ENCODE assay signal across 16 cellular contexts in the genomic region with DNA sequence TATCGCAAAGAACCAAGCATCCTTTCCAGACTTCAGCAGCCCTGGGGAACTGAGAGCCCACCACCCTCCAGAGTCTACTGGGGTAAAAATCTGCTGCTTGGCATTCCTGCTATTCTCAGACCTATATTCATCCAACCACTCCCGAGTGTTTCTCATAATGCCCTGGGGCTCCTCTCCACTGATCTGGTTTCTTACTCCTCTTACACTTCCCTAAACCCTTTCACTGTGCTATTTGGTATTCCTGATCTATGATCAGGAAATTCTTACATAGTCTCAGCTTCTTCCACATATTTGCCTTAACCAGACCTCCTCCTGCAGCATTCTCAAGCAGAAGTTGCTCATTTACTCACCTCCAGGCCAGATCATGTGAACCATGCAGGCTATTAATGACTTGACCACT.
DNase-seq lines count a peak whose midpoint lies in the region; TF ChIP-seq lines count a peak whose summit lies in the region.
"Had no signal": no experiment of that assay in that cellular context is flagged by ENCODE, and none has a peak within 500 bp of the region (broad histone marks: within the 10 kb centered on the region; RNA-seq: fewer than 3 reads in every experiment).

No MANE protein-coding gene starts in this region.

- no peak for TF ChIP-seq CTCF in ovary (IDR thresholded peaks at IDR 0.05)

- no peak overlapping the region for H2BK15ac ChIP-seq in mesenchymal stem cell (ENCODE audit: low read depth, poor library complexity, severe bottlenecking)

- intact Hi-C loops in ovary (cut with DNase I) = no loop called here

- H4K8ac ChIP-seq in trophoblast cell (ENCODE audit: low read depth, low read length) = no peak overlapping the region
- no peak overlapping the region for H4K8ac ChIP-seq in mesenchymal stem cell (ENCODE audit: low read length)

- H4K91ac ChIP-seq in trophoblast cell (ENCODE audit: low read depth, low read length) = no peak overlapping the region
- H4K91ac ChIP-seq in mesenchymal stem cell (ENCODE audit: low read length) = no peak overlapping the region

- H4K12ac ChIP-seq in trophoblast cell (ENCODE audit: low read depth, low read length) = no peak overlapping the region

- no peaks in the 10 kb centered on the region for H3K27me3 ChIP-seq in trophoblast cell (ENCODE audit: insufficient read depth, low read length)
- H3K27me3 ChIP-seq in ovary = no peaks in the 10 kb centered on the region
- H3K27me3 ChIP-seq in mesenchymal stem cell (ENCODE audit: control insufficient read depth in 1 of 2, insufficient read depth in 1 of 2, low read length in 2 of 2) = no peaks in the 10 kb centered on the region
- H3K27me3 ChIP-seq: BLaER1 had no signal

- H3K79me1 ChIP-seq in trophoblast cell (ENCODE audit: low read length) = no peaks in the 10 kb centered on the region
- no peaks in the 10 kb centered on the region for H3K79me1 ChIP-seq in mesenchymal stem cell (replicated peaks; ENCODE audit: low read length, poor library complexity, severe bottlenecking)

- H3K79me2 ChIP-seq in trophoblast cell (ENCODE audit: control insufficient read depth, insufficient read depth, low read length, poor library complexity) = no peaks in the 10 kb centered on the region

- H3K4me1 ChIP-seq in trophoblast cell (ENCODE audit: control insufficient read depth in 1 of 2, insufficient read depth in 2 of 2, low read length in 2 of 2) (peaks cover 0 to 2% of the 10 kb centered on the region in 2 experiments), ovary (ENCODE audit: insufficient read depth) (no peaks in the 10 kb centered on the region), mesenchymal stem cell (ENCODE audit: control insufficient read depth, insufficient read depth, low read depth, low read length) (no peaks in the 10 kb centered on the region)
- H3K4me1 ChIP-seq: BLaER1 had no signal

- H2BK5ac ChIP-seq in trophoblast cell (ENCODE audit: low read depth, low read length, poor library complexity) (no peak overlapping the region), mesenchymal stem cell (ENCODE audit: low read depth, low read length, poor library complexity, severe bottlenecking) (no peak overlapping the region)

- H3K9me3 ChIP-seq in trophoblast cell (ENCODE audit: insufficient read depth, low read depth, low read length) (no peaks in the 10 kb centered on the region), ovary (no peaks in the 10 kb centered on the region), mesenchymal stem cell (ENCODE audit: control insufficient read depth, low read length) (peaks cover 4% of the 10 kb centered on the region)
- H3K9me3 ChIP-seq: BLaER1 had no signal

- no peak overlapping the region for H3K18ac ChIP-seq in trophoblast cell (ENCODE audit: low read length)
- no peak overlapping the region for H3K18ac ChIP-seq in mesenchymal stem cell (ENCODE audit: low read depth in 1 of 2, low read length in 2 of 2)

- H3K14ac ChIP-seq in trophoblast cell (ENCODE audit: low read length) = no peak overlapping the region
- H3K14ac ChIP-seq in mesenchymal stem cell (ENCODE audit: low read length in 2 of 2) = no peak overlapping the region

- H3K23ac ChIP-seq in trophoblast cell (ENCODE audit: low read length) (no peak overlapping the region), mesenchymal stem cell (ENCODE audit: low read length in 2 of 2) (no peak overlapping the region)

- no peaks in the 10 kb centered on the region for H3K36me3 ChIP-seq in trophoblast cell (ENCODE audit: control insufficient read depth in 1 of 2, insufficient read depth in 2 of 2, low read length in 2 of 2)
- no peaks in the 10 kb centered on the region for H3K36me3 ChIP-seq in ovary
- H3K36me3 ChIP-seq in mesenchymal stem cell (ENCODE audit: control insufficient read depth in 1 of 2, insufficient read depth in 2 of 2, low read depth in 1 of 2, low read length in 2 of 2) = no peaks in the 10 kb centered on the region
- H3K36me3 ChIP-seq: BLaER1 had no signal

- H3K27ac ChIP-seq in trophoblast cell (ENCODE audit: low read depth, low read length) (no peak overlapping the region), ovary (no peak overlapping the region), mesenchymal stem cell (ENCODE audit: low read length, poor library complexity, severe bottlenecking) (no peak overlapping the region)
- H3K27ac ChIP-seq: BLaER1, C4-2B had no signal

- H2BK120ac ChIP-seq in trophoblast cell (ENCODE audit: insufficient read depth, low read length, poor library complexity) (no peak overlapping the region), mesenchymal stem cell (ENCODE audit: low read depth, low read length) (no peak overlapping the region)

- no peak for TF ChIP-seq EP300 in ovary (IDR thresholded peaks at IDR 0.05)

- H2AK5ac ChIP-seq in trophoblast cell (ENCODE audit: low read length) (no peak overlapping the region), mesenchymal stem cell (ENCODE audit: low read length, severe bottlenecking) (no peak overlapping the region)

- H2BK12ac ChIP-seq in trophoblast cell (ENCODE audit: low read length) (no peak overlapping the region), mesenchymal stem cell (ENCODE audit: low read length in 2 of 2) (no peak overlapping the region)

- H3K4me2 ChIP-seq in trophoblast cell (ENCODE audit: low read length) (no peak overlapping the region), mesenchymal stem cell (ENCODE audit: low read length, poor library complexity, severe bottlenecking) (no peak overlapping the region)
- H3K4me2 ChIP-seq: BLaER1, GM23338 had no signal

- no peak for TF ChIP-seq POLR2A in ovary (IDR thresholded peaks at IDR 0.05)

- no CpG with 5 or more reads among the region's 2 CpGs for WGBS in trophoblast cell (ENCODE audit: extremely low coverage, insufficient coverage, insufficient read length)
- 77 to 86% (median 85%) methylated on average over 2 of the region's 2 CpGs for WGBS in ovary, 3 donors
- 75% methylated on average over 2 of the region's 2 CpGs for WGBS in mesenchymal stem cell

- H3K9ac ChIP-seq in trophoblast cell (ENCODE audit: low read length) = no peak overlapping the region
- H3K9ac ChIP-seq in mesenchymal stem cell (ENCODE audit: low read length) = no peak overlapping the region
- H3K9ac ChIP-seq: BLaER1 had no signal

- H3K4ac ChIP-seq in trophoblast cell (ENCODE audit: low read depth, low read length) (no peak overlapping the region), mesenchymal stem cell (ENCODE audit: low read depth in 1 of 2, low read length in 2 of 2) (no peak overlapping the region)

- DNase-seq in NCI-H226 = peak; percentile 55
- peak; percentile 81 for DNase-seq in islet precursor cell
- DNase-seq in trophoblast cell = peak; percentile 82 to 91
- no peak for DNase-seq in ovary
- DNase-seq in CD1c-positive myeloid dendritic cell (ENCODE audit: extremely low spot score) = no peak
- DNase-seq in mesenchymal stem cell = no peak
- DNase-seq: CD4-positive, alpha-beta T cell; CD8-positive, alpha-beta memory T cell; DMS 273 treated with DMSO at 0.1 percent for 48 hours; DMS79; EL; GF-D8; H9 had no signal

- H2AFZ ChIP-seq in trophoblast cell (ENCODE audit: insufficient read depth, low read length, poor library complexity) (no peak overlapping the region), mesenchymal stem cell (ENCODE audit: low read depth, low read length) (no peak overlapping the region)
- H2AFZ ChIP-seq: GM23338 had no signal

- H3K4me3 ChIP-seq in trophoblast cell (ENCODE audit: low read depth, low read length) (no peak overlapping the region), ovary (no peak overlapping the region), mesenchymal stem cell (ENCODE audit: insufficient read depth in 1 of 2, low read depth in 1 of 2, low read length in 2 of 2) (no peak overlapping the region)
- H3K4me3 ChIP-seq: BLaER1, GM23338 had no signal

Comparison
In these comparisons a context has a peak if more than half of its experiments do, and no peak if none do; other contexts are left out.
1. DNase-seq: peak in NCI-H226 (single experiment), islet precursor cell (single experiment) and trophoblast cell (2 of 2); none in ovary (0 of 5), CD1c-positive myeloid dendritic cell (single experiment) and mesenchymal stem cell (single experiment).